Comparison of ENCODE assay signal across 8 cellular contexts in genomic region chr22:38181453-38182200, GRCh38. TPM values are rescaled to one million over a fixed set of nuclear protein-coding genes. Genes with fewer than 3 reads are reported as not detected.
DNase-seq lines count a peak whose midpoint lies in the region; ATAC-seq and TF ChIP-seq lines count a peak whose summit lies in the region.

A gene with protein sequence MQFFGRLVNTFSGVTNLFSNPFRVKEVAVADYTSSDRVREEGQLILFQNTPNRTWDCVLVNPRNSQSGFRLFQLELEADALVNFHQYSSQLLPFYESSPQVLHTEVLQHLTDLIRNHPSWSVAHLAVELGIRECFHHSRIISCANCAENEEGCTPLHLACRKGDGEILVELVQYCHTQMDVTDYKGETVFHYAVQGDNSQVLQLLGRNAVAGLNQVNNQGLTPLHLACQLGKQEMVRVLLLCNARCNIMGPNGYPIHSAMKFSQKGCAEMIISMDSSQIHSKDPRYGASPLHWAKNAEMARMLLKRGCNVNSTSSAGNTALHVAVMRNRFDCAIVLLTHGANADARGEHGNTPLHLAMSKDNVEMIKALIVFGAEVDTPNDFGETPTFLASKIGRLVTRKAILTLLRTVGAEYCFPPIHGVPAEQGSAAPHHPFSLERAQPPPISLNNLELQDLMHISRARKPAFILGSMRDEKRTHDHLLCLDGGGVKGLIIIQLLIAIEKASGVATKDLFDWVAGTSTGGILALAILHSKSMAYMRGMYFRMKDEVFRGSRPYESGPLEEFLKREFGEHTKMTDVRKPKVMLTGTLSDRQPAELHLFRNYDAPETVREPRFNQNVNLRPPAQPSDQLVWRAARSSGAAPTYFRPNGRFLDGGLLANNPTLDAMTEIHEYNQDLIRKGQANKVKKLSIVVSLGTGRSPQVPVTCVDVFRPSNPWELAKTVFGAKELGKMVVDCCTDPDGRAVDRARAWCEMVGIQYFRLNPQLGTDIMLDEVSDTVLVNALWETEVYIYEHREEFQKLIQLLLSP (minus strand): TSS chr22:38181830. CDS start chr22:38169426, 12,404 bp downstream.

- intact Hi-C loops in left cardiac atrium (cut with DNase I): no loop called here

- peaks cover 40% of the 10 kb centered on the region for H3K4me1 Mint-ChIP-seq in T-helper 1 cell treated with Interleukin-12 subunit alpha and Interleukin-12 subunit beta and Interleukin-4 antibody, amounts not matched to agents 30 μg/mL and 1 μg/mL, for 36 hours (ENCODE audit: low read depth)
- peaks cover 37% of the 10 kb centered on the region for H3K4me1 Mint-ChIP-seq in progenitor cell of endocrine pancreas (ENCODE audit: low read depth)

- H3K9me3 Mint-ChIP-seq in T-helper 1 cell treated with Interleukin-12 subunit alpha and Interleukin-12 subunit beta and Interleukin-4 antibody, amounts not matched to agents 30 μg/mL and 1 μg/mL, for 36 hours: no peaks in the 10 kb centered on the region
- no peaks in the 10 kb centered on the region for H3K9me3 Mint-ChIP-seq in progenitor cell of endocrine pancreas (ENCODE audit: low read depth)

- ATAC-seq in HG02884 (IDR thresholded peaks at IDR 0.05; ENCODE audit: unreplicated experiment) (peak; percentile 84), left cardiac atrium (peak; percentile 97)

- H3K27me3 Mint-ChIP-seq in T-helper 1 cell treated with Interleukin-12 subunit alpha and Interleukin-12 subunit beta and Interleukin-4 antibody, amounts not matched to agents 30 μg/mL and 1 μg/mL, for 36 hours (ENCODE audit: low read depth): peaks cover 12% of the 10 kb centered on the region
- H3K27me3 Mint-ChIP-seq in progenitor cell of endocrine pancreas: no peaks in the 10 kb centered on the region

- H3K27ac Mint-ChIP-seq in T-helper 1 cell treated with Interleukin-12 subunit alpha and Interleukin-12 subunit beta and Interleukin-4 antibody, amounts not matched to agents 30 μg/mL and 1 μg/mL, for 36 hours: peak within 1 kb of the TSS; percentile 100
- H3K27ac Mint-ChIP-seq in progenitor cell of endocrine pancreas: peak within 1 kb of the TSS; percentile 98

- TF ChIP-seq CTCF in GM13976 (IDR thresholded peaks at IDR 0.05; ENCODE audit: borderline replicate concordance, control extremely low read depth, extremely low read depth, insufficient read depth, missing control alignments): no peak
- no peak for TF ChIP-seq CTCF in progenitor cell of endocrine pancreas (IDR thresholded peaks at IDR 0.05; ENCODE audit: unreplicated experiment)

- DNase-seq in GM13976 (ENCODE audit: low spot score) (peak; percentile 98), NCI-H1694 (lab: John Stamatoyannopoulos, UW) (peak; percentile 94), amniotic stem cell (lab: John Stamatoyannopoulos, UW) (peak; percentile 95), left cardiac atrium (peak; percentile 99), progenitor cell of endocrine pancreas (ENCODE audit: low spot score, unreplicated experiment) (peak; percentile 99), ureter (ENCODE audit: low spot score) (peak; percentile 99)

- H3K4me3 Mint-ChIP-seq in T-helper 1 cell treated with Interleukin-12 subunit alpha and Interleukin-12 subunit beta and Interleukin-4 antibody, amounts not matched to agents 30 μg/mL and 1 μg/mL, for 36 hours: peak within 1 kb of the TSS; percentile 97
- H3K4me3 Mint-ChIP-seq in progenitor cell of endocrine pancreas (ENCODE audit: low read depth): peak within 1 kb of the TSS; percentile 96

- in situ Hi-C loops in GM13976 (cut with MboI; ENCODE audit: low sequenced_read_pairs, unreplicated experiment): no loop called here

- H3K36me3 Mint-ChIP-seq in T-helper 1 cell treated with Interleukin-12 subunit alpha and Interleukin-12 subunit beta and Interleukin-4 antibody, amounts not matched to agents 30 μg/mL and 1 μg/mL, for 36 hours (ENCODE audit: low read depth): no peaks in the 10 kb centered on the region
- H3K36me3 Mint-ChIP-seq in progenitor cell of endocrine pancreas (ENCODE audit: insufficient read depth): no peaks in the 10 kb centered on the region

RNA-seq across cellular contexts. Expression of the gene that starts here (rescaled TPM):
- total RNA-seq in left cardiac atrium (10 to 100 TPM; 14.3 to 21.1 TPM), progenitor cell of endocrine pancreas (76.0 and 76.4 TPM in 2 replicates), ureter (56.4 TPM)

Comparison
In these comparisons a context has a peak if more than half of its experiments do, and no peak if none do; other contexts are left out.
1. Peak in every context shown above with its lines: DNase-seq and ATAC-seq.